In the genomic region with DNA sequence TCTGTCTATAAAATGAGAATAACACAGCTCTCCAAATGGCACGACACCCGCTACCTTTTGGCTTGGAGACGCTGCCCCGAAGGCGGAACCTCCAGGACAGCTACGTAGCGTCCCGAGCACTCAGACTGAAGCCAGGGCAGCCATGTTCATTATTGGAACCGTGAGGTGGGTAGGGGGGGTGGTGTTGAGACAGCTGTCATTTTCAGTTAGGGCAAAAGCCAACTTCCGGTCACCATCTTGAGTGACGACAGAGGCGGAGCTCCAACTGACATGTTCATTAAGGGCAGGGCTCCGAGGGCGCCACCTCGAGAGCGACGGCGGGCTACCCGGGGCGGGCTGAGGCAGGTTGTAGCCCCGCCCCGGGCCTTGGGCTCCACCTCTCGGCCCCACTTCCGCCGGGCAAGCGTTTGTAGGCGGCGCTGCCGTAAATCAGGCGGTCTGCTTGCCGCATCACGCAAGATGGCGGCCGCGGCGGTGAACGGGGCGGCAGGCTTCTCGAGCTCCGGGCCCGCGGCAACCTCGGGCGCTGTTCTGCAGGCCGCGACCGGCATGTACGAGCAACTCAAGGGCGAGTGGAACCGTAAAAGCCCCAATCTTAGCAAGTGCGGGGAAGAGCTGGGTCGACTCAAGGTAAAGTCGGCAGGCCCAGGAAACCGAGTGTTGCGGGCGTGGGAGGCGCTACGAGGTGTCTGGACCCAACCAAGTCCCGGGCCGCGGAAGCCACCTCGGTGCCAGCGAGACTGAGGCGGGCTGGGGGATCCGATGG, we compare ENCODE assay signal across 8 cellular contexts. TPM values are rescaled to one million over a fixed set of nuclear protein-coding genes. Genes with fewer than 3 reads are reported as not detected.
DNase-seq lines count a peak whose midpoint lies in the region; ATAC-seq and TF ChIP-seq lines count a peak whose summit lies in the region.

A gene (plus strand): TSS at position 240 of the 766 bp plus-strand sequence. CDS start 31 bp downstream, at position 271.

- peaks cover 15% of the 10 kb centered on the region for H3K4me1 ChIP-seq in PC-3 (ENCODE audit: insufficient read depth, low read length)
- H3K4me1 ChIP-seq in mucosa of descending colon (ENCODE audit: low read depth), result peaks cover 13% of the 10 kb centered on the region

- peak within 1 kb of the TSS; percentile 64 for H3K27ac ChIP-seq in PC-3 (ENCODE audit: low read length)
- H3K27ac ChIP-seq in epithelial cell of prostate, result peak within 1 kb of the TSS; percentile 77

- intact Hi-C loops in PC-3 (cut with micrococcal nuclease), result loop anchor here (1.0 kb wide), 2 partner anchors 14 to 39 kb away; a partner anchor contains a TSS
- intact Hi-C loops in mucosa of descending colon (cut with DNase I, micrococcal nuclease), result no loop called here

- peak within 1 kb of the TSS; percentile 97 for H3K9ac ChIP-seq in PC-3 (ENCODE audit: low read length)

- no peaks in the 10 kb centered on the region for H3F3A ChIP-seq in PC-3 (ENCODE audit: low read length, unreplicated experiment)

- peak; percentile 23; the same call in 1 of the 2 replicates for TF ChIP-seq RAD21 in Ishikawa (IDR thresholded peaks at IDR 0.05; ENCODE audit: low read depth)

- no peaks in the 10 kb centered on the region for H3K9me2 ChIP-seq in PC-3 (replicated peaks; ENCODE audit: low read length)

- TF ChIP-seq CTCF in PC-3 (conservative IDR thresholded peaks at IDR 0.05; ENCODE audit: low read depth, low read length), result peak; percentile 27; the same call in 1 of the 2 replicates
- peak; percentile 36 for TF ChIP-seq CTCF in mucosa of descending colon (IDR thresholded peaks at IDR 0.05)

- H4K20me1 ChIP-seq in PC-3 (ENCODE audit: low read length), result peaks cover 16% of the 10 kb centered on the region; the same call in 1 of the 2 replicates

- H3K9me3 ChIP-seq in PC-3 (ENCODE audit: low read length) (no peaks in the 10 kb centered on the region), mucosa of descending colon (no peaks in the 10 kb centered on the region)

- peaks cover 36% of the 10 kb centered on the region for H3K79me2 ChIP-seq in PC-3 (ENCODE audit: low read length)

- H3K4me3 ChIP-seq in PC-3 (ENCODE audit: low read length) (peak within 1 kb of the TSS; percentile 84), mucosa of descending colon (peak within 1 kb of the TSS; percentile 83)

- peak; percentile 100 for DNase-seq in DMS53 (lab: John Stamatoyannopoulos, UW)
- peak; percentile 96 for DNase-seq in PC-3
- DNase-seq in activated T-cell treated with anti-CD3 and anti-CD28 coated beads for 48 hours (ENCODE audit: low read depth), result peak; percentile 99
- DNase-seq in epithelial cell of prostate (ENCODE audit: low read depth, low spot score), result peak; percentile 87
- peak; percentile 99 to 100 (median 99) for DNase-seq in mucosa of descending colon
- peak; percentile 97 for DNase-seq in stimulated activated CD8-positive, alpha-beta memory T cell treated with anti-CD3 and anti-CD28 coated beads, Interleukin-4, amount 100 ng/mL, for 24 hours (ENCODE audit: low read depth)

- CTCF ChIA-PET in PC-3 (lab: Charles Lee), result interaction anchor here (0.6 to 1.0 kb wide), 4 partner anchors 9 to 138 kb away, joined by 3 to 9 read pairs (median 5); a partner anchor contains a TSS

- H3K27me3 ChIP-seq in PC-3 (ENCODE audit: low read length), result no peaks in the 10 kb centered on the region

- peak within 1 kb of the TSS; percentile 93 for H2AFZ ChIP-seq in PC-3 (ENCODE audit: low read length)

- BruUV-seq in PC-3 (replicated peaks; lab: Mats Ljungman, UMichigan), result no TSS peak

- POLR2A ChIA-PET in PC-3 (lab: Charles Lee; ENCODE audit: unreplicated experiment), result interaction anchor here (0.6 to 1.7 kb wide), 9 partner anchors 13 to 253 kb away, joined by 3 to 17 read pairs (median 4); a partner anchor contains a TSS

- peak within 1 kb of the TSS; percentile 98 for H3K4me2 ChIP-seq in PC-3 (ENCODE audit: low read length)

- peaks cover 8% of the 10 kb centered on the region; the same call in 1 of the 2 replicates for H3K36me3 ChIP-seq in PC-3 (ENCODE audit: low read depth, low read length)
- H3K36me3 ChIP-seq in mucosa of descending colon (ENCODE audit: low read depth), result peaks cover 5% of the 10 kb centered on the region

- TF ChIP-seq EP300 in Ishikawa (IDR thresholded peaks at IDR 0.05; ENCODE audit: borderline replicate concordance), result no peak

- peak; percentile 91 for ATAC-seq in GM21576 (IDR thresholded peaks at IDR 0.05; ENCODE audit: unreplicated experiment)
- ATAC-seq in PC-3, result peak; percentile 97
- ATAC-seq in mucosa of descending colon, result peak; percentile 99

TF ChIP-seq in Ishikawa, 13 proteins besides CTCF, POLR2A, EP300 and RAD21:
- TF ChIP-seq, protein P1, sequence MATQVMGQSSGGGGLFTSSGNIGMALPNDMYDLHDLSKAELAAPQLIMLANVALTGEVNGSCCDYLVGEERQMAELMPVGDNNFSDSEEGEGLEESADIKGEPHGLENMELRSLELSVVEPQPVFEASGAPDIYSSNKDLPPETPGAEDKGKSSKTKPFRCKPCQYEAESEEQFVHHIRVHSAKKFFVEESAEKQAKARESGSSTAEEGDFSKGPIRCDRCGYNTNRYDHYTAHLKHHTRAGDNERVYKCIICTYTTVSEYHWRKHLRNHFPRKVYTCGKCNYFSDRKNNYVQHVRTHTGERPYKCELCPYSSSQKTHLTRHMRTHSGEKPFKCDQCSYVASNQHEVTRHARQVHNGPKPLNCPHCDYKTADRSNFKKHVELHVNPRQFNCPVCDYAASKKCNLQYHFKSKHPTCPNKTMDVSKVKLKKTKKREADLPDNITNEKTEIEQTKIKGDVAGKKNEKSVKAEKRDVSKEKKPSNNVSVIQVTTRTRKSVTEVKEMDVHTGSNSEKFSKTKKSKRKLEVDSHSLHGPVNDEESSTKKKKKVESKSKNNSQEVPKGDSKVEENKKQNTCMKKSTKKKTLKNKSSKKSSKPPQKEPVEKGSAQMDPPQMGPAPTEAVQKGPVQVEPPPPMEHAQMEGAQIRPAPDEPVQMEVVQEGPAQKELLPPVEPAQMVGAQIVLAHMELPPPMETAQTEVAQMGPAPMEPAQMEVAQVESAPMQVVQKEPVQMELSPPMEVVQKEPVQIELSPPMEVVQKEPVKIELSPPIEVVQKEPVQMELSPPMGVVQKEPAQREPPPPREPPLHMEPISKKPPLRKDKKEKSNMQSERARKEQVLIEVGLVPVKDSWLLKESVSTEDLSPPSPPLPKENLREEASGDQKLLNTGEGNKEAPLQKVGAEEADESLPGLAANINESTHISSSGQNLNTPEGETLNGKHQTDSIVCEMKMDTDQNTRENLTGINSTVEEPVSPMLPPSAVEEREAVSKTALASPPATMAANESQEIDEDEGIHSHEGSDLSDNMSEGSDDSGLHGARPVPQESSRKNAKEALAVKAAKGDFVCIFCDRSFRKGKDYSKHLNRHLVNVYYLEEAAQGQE (IDR thresholded peaks at IDR 0.05; ENCODE audit: low read depth), result no peak; the same call in 1 of the 2 replicates
- TF ChIP-seq TCF12 (IDR thresholded peaks at IDR 0.05; ENCODE audit: low read depth) (peak; percentile 63; the same call in 1 of the 2 replicates), FOXM1 (IDR thresholded peaks at IDR 0.05; ENCODE audit: borderline replicate concordance, low read depth) (no peak), TAF1 (IDR thresholded peaks at IDR 0.05; ENCODE audit: low read depth) (peak; percentile 100), CEBPB (IDR thresholded peaks at IDR 0.05) (no peak), TEAD4 (IDR thresholded peaks at IDR 0.05) (0 out of 2 replicates have a peak, but pooled peaks have one; percentile 35), YY1 (IDR thresholded peaks at IDR 0.05; ENCODE audit: low read depth) (peak; percentile 95), ZBTB7A (IDR thresholded peaks at IDR 0.05; ENCODE audit: low read depth) (no peak; the same call in 1 of the 2 replicates), NFIC (IDR thresholded peaks at IDR 0.05) (0 out of 2 replicates have a peak, but pooled peaks have one; percentile 2), CREB1 (IDR thresholded peaks at IDR 0.05; ENCODE audit: low read depth) (peak; percentile 78), EGR1 (IDR thresholded peaks at IDR 0.05) (peak; percentile 88)
- TF ChIP-seq, protein P2, sequence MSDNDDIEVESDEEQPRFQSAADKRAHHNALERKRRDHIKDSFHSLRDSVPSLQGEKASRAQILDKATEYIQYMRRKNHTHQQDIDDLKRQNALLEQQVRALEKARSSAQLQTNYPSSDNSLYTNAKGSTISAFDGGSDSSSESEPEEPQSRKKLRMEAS (IDR thresholded peaks at IDR 0.05), result no peak; the same call in none of the 2 replicates
- TF ChIP-seq, protein P3, sequence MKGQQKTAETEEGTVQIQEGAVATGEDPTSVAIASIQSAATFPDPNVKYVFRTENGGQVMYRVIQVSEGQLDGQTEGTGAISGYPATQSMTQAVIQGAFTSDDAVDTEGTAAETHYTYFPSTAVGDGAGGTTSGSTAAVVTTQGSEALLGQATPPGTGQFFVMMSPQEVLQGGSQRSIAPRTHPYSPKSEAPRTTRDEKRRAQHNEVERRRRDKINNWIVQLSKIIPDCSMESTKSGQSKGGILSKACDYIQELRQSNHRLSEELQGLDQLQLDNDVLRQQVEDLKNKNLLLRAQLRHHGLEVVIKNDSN (IDR thresholded peaks at IDR 0.05), result no peak

RNA-seq across cellular contexts. Expression of the gene that starts here (rescaled TPM):
- total RNA-seq in PC-3 (2014; rRNA removed), result 290 and 367 TPM in 2 replicates
- 100 to 1,000 TPM; 121 to 144 (median 141) TPM for total RNA-seq in mucosa of descending colon

Comparison
In these comparisons a context has a peak if more than half of its experiments do, and no peak if none do; other contexts are left out.
1. Peak in every context shown above with its lines: DNase-seq, ATAC-seq, H3K4me3 ChIP-seq and H3K27ac ChIP-seq.